Comparison of ENCODE assay signal across 8 cellular contexts in genomic region chr17:31052187-31052889, GRCh38. TPM values are rescaled to one million over a fixed set of nuclear protein-coding genes. Genes with fewer than 3 reads are reported as not detected.
DNase-seq lines count a peak whose midpoint lies in the region; ATAC-seq and TF ChIP-seq lines count a peak whose summit lies in the region.

No MANE protein-coding gene starts in this region.

- peaks cover 0 to 7% of the 10 kb centered on the region in 2 donors for H3K4me1 ChIP-seq in lung (ENCODE audit: control insufficient read depth in 2 of 2, insufficient read depth in 2 of 2, low read length in 2 of 2)

- 47 to 52% methylated on average over 9 of the region's 9 CpGs for WGBS in lung, 2 donors

- in situ Hi-C loops in brain microvascular endothelial cell (cut with HindIII; ENCODE audit: low pct_ligation_motif_present, low sequenced_read_pairs): no loop called here

- TF ChIP-seq CTCF in AG09309 (IDR thresholded peaks at IDR 0.05; ENCODE audit: control insufficient read depth, insufficient read depth, low read depth, low read length, missing control alignments) (no peak), brain microvascular endothelial cell (IDR thresholded peaks at IDR 0.05; ENCODE audit: low read depth, low read length, missing control alignments) (no peak), lung (IDR thresholded peaks at IDR 0.05; ENCODE audit: control extremely low read depth, extremely low read depth) (no peak)

- H3K27ac ChIP-seq in brain microvascular endothelial cell (peak overlapping the region; percentile 87), lung (ENCODE audit: low read depth in 1 of 2, low read length in 1 of 2) (peak overlapping the region in 1 of 2 donors; percentile 80)

- H3K4me3 ChIP-seq in AG09309 (ENCODE audit: control insufficient read depth, low read depth, low read length) (no peak overlapping the region), brain microvascular endothelial cell (ENCODE audit: low read depth, low read length) (peak overlapping the region; percentile 12), lung (no peak overlapping the region)

- no peaks in the 10 kb centered on the region for H3K36me3 ChIP-seq in brain microvascular endothelial cell (replicated peaks)
- no peaks in the 10 kb centered on the region for H3K36me3 ChIP-seq in lung (ENCODE audit: control insufficient read depth in 2 of 2, insufficient read depth in 2 of 2, low read length in 2 of 2)

- ATAC-seq in lung (ENCODE audit: insufficient read depth, low FRiP score) (peak; percentile 70), HG03378 (IDR thresholded peaks at IDR 0.05; ENCODE audit: unreplicated experiment) (no peak), HG02759 (IDR thresholded peaks at IDR 0.05; ENCODE audit: unreplicated experiment) (no peak), GM18517 (IDR thresholded peaks at IDR 0.05; ENCODE audit: unreplicated experiment) (no peak)

- H3K27me3 ChIP-seq in brain microvascular endothelial cell (replicated peaks) (no peaks in the 10 kb centered on the region), lung (ENCODE audit: control insufficient read depth, insufficient read depth) (no peaks in the 10 kb centered on the region)

- H3K9me3 ChIP-seq in lung (ENCODE audit: control insufficient read depth in 2 of 2, insufficient read depth in 1 of 2, low read length in 1 of 2): no peaks in the 10 kb centered on the region

- DNase-seq in AG09309 (ENCODE audit: low read depth) (peak; percentile 90), LoVo (ENCODE audit: low spot score) (peak; percentile 68), brain microvascular endothelial cell (peak; percentile 94), lung (ENCODE audit: low spot score) (peak; percentile 38)
- DNase-seq in activated naive CD4-positive, alpha-beta T cell (lab: John Stamatoyannopoulos, UW): no peak

RNA-seq across cellular contexts. Expression of gene NF1, which starts 42.4 kb away (rescaled TPM):
- 100 to 1,000 TPM in 1 of 2 donors, 10 to 100 TPM in 1; 41.7 to 116 TPM for total RNA-seq in lung
- 1 to 10 TPM; 8.4 to 9.2 TPM for polyA plus RNA-seq in lung

Comparison
In these comparisons a context has a peak if more than half of its experiments do, and no peak if none do; other contexts are left out.
1. DNase-seq: peak in AG09309 (single experiment), LoVo (single experiment), brain microvascular endothelial cell (single experiment) and lung (single experiment); none in activated naive CD4-positive, alpha-beta T cell (0 of 4).